In the genomic region with DNA sequence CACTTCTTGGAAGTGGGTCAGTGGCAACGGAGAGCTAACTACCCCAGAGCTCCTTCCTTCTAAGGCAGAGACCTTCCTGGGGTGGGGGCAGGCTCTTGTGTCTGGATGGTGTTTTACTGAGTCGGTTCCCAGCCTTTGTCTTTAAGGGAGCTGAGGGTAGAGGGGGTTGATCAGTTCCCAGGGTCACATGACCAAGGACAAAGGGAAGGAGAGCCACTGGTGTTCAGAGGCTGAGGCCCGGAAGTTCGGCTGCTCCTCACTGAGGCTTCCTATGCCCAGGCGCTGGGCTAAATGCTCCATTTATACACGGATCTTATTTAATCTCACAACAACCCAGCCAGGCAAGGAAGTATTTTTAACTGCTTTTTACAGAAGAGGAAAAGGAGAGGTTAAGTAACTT, we compare ENCODE assay signal across 9 cellular contexts. TPM values are rescaled to one million over a fixed set of nuclear protein-coding genes. Genes with fewer than 3 reads are reported as not detected.
DNase-seq lines count a peak whose midpoint lies in the region; ATAC-seq, FAIRE-seq and TF ChIP-seq lines count a peak whose summit lies in the region.
"Had no signal": no experiment of that assay in that cellular context is flagged by ENCODE, and none has a peak within 500 bp of the region (broad histone marks: within the 10 kb centered on the region; RNA-seq: fewer than 3 reads in every experiment).

No MANE protein-coding gene starts in this region.

- DNase-seq in NCI-H82 (lab: John Stamatoyannopoulos, UW) (peak; percentile 58), NCI-H82 treated with DMSO at 0.1 percent for 48 hours (lab: John Stamatoyannopoulos, UW; ENCODE audit: unreplicated experiment) (no peak), ecto neural progenitor cell (ENCODE audit: low spot score) (peak; percentile 74), medulla oblongata (ENCODE audit: extremely low spot score) (peak; percentile 77), thoracic aorta (ENCODE audit: low spot score) (no peak), NCI-H2171 treated with DMSO at 0.1 percent for 48 hours (lab: John Stamatoyannopoulos, UW) (no peak), GM19239 (ENCODE audit: insufficient read length, low spot score) (no peak)

- H3K9me3 ChIP-seq in thoracic aorta: no peaks in the 10 kb centered on the region

- no peaks in the 10 kb centered on the region for H3K36me3 ChIP-seq in thoracic aorta

- peak overlapping the region; percentile 76 for H3K4me3 ChIP-seq in thoracic aorta

- TF ChIP-seq CTCF in thoracic aorta (IDR thresholded peaks at IDR 0.05): no peak

- peak overlapping the region; percentile 68 to 89 for H3K27ac ChIP-seq in thoracic aorta
- H3K27ac ChIP-seq: C4-2B had no signal

- FAIRE-seq in GM19239 (lab: Jason Lieb, UNC): no peak

- H3K4me1 ChIP-seq in thoracic aorta (ENCODE audit: control insufficient read depth in 1 of 2, low read depth in 2 of 2): peaks cover 3 to 15% of the 10 kb centered on the region in 2 donors

- H3K27me3 ChIP-seq in thoracic aorta (replicated peaks; ENCODE audit: insufficient read depth): no peaks in the 10 kb centered on the region

- ATAC-seq in thoracic aorta (ENCODE audit: insufficient number of reproducible peaks, low FRiP score, low read depth) (peak; percentile 78), HG02623 (IDR thresholded peaks at IDR 0.05; ENCODE audit: unreplicated experiment) (no peak)

RNA-seq across cellular contexts. Expression of gene EPHB3, which starts 21.0 kb away (rescaled TPM):
- 1 to 10 TPM; 2.8 to 5.0 TPM for total RNA-seq in thoracic aorta

Comparison
In these comparisons a context has a peak if more than half of its experiments do, and no peak if none do; other contexts are left out.
1. DNase-seq: peak in NCI-H82 (single experiment), ecto neural progenitor cell (single experiment) and medulla oblongata (single experiment); none in NCI-H82 treated with DMSO at 0.1 percent for 48 hours (single experiment), thoracic aorta (single experiment), NCI-H2171 treated with DMSO at 0.1 percent for 48 hours (single experiment) and GM19239 (single experiment).